18 cellular contexts compared by ENCODE assay signal in genomic region chr12:75599061-75599460, GRCh38.
A peak's percentile ranks its signal among the peaks of the same experiment; 100 is the strongest.
DNase-seq lines count a peak whose midpoint lies in the region; ATAC-seq and TF ChIP-seq lines count a peak whose summit lies in the region.
"Had no signal": no experiment of that assay in that cellular context is flagged by ENCODE, and none has a peak within 500 bp of the region (broad histone marks: within the 10 kb centered on the region; RNA-seq: fewer than 3 reads in every experiment).

No MANE protein-coding gene starts in this region.

- DNase-seq in right cardiac atrium: peak; percentile 20 to 33 (median 25)
- DNase-seq in left ventricle myocardium inferior: no peak
- DNase-seq in astrocyte of the hippocampus (ENCODE audit: low read depth, low spot score): peak; percentile 11
- peak; percentile 29 for DNase-seq in fibroblast of the conjunctiva (ENCODE audit: low read depth)
- DNase-seq in stromal cell of bone marrow (ENCODE audit: low read depth): peak; percentile 81
- no peak for DNase-seq in NCI-H1092 (lab: John Stamatoyannopoulos, UW)
- no peak for DNase-seq in left ventricle myocardium superior
- DNase-seq: 8988T, DMS153, GDM1, NCI-H1694 treated with DMSO at 0.1 percent for 48 hours, NCI-H2107, NCI-H226, NCI-H69, Right ventricle myocardium superior had no signal

- no peaks in the 10 kb centered on the region for H3K36me3 ChIP-seq in left ventricle myocardium inferior

- intact Hi-C loops in right cardiac atrium (cut with DNase I): no loop called here
- intact Hi-C loops in left ventricle myocardium inferior (cut with micrococcal nuclease): no loop called here
- intact Hi-C loops in left ventricle myocardium superior (cut with micrococcal nuclease): no loop called here

- TF ChIP-seq CTCF in left ventricle myocardium inferior (IDR thresholded peaks at IDR 0.05; ENCODE audit: borderline replicate concordance): no peak

- H3K27me3 ChIP-seq in right cardiac atrium (ENCODE audit: control insufficient read depth, insufficient read depth): no peaks in the 10 kb centered on the region
- H3K27me3 ChIP-seq in left ventricle myocardium inferior (ENCODE audit: low read depth): no peaks in the 10 kb centered on the region

- no peaks in the 10 kb centered on the region for H3K9me3 ChIP-seq in right cardiac atrium (ENCODE audit: control insufficient read depth, low read length)
- H3K9me3 ChIP-seq in left ventricle myocardium inferior (replicated peaks): peaks cover 13% of the 10 kb centered on the region

- no peak overlapping the region for H3K4me3 ChIP-seq in right cardiac atrium (ENCODE audit: low read length)
- no peak overlapping the region for H3K4me3 ChIP-seq in left ventricle myocardium inferior
- H3K4me3 ChIP-seq: GM23338 had no signal

- ATAC-seq in right cardiac atrium (peak in 1 of 2 donors; percentile 40), left ventricle myocardium superior (no peak), GM21528 (IDR thresholded peaks at IDR 0.05; ENCODE audit: low FRiP score, unreplicated experiment) (no peak)
- ATAC-seq: GM23338, HCT116 had no signal

- H3K4me1 ChIP-seq in right cardiac atrium (ENCODE audit: control insufficient read depth, insufficient read depth, low read length): no peaks in the 10 kb centered on the region
- H3K4me1 ChIP-seq in left ventricle myocardium inferior: no peaks in the 10 kb centered on the region

- no peak overlapping the region for H3K27ac ChIP-seq in right cardiac atrium (ENCODE audit: low read length)
- H3K27ac ChIP-seq in left ventricle myocardium inferior (replicated peaks): no peak overlapping the region

- 63% methylated on average over 3 of the region's 3 CpGs for WGBS in right cardiac atrium

Comparison
In these comparisons a context has a peak if more than half of its experiments do, and no peak if none do; other contexts are left out.
1. DNase-seq: peak in right cardiac atrium (3 of 3), astrocyte of the hippocampus (single experiment), fibroblast of the conjunctiva (single experiment) and stromal cell of bone marrow (single experiment); none in left ventricle myocardium inferior (single experiment), NCI-H1092 (single experiment) and left ventricle myocardium superior (single experiment).